In the genomic region with DNA sequence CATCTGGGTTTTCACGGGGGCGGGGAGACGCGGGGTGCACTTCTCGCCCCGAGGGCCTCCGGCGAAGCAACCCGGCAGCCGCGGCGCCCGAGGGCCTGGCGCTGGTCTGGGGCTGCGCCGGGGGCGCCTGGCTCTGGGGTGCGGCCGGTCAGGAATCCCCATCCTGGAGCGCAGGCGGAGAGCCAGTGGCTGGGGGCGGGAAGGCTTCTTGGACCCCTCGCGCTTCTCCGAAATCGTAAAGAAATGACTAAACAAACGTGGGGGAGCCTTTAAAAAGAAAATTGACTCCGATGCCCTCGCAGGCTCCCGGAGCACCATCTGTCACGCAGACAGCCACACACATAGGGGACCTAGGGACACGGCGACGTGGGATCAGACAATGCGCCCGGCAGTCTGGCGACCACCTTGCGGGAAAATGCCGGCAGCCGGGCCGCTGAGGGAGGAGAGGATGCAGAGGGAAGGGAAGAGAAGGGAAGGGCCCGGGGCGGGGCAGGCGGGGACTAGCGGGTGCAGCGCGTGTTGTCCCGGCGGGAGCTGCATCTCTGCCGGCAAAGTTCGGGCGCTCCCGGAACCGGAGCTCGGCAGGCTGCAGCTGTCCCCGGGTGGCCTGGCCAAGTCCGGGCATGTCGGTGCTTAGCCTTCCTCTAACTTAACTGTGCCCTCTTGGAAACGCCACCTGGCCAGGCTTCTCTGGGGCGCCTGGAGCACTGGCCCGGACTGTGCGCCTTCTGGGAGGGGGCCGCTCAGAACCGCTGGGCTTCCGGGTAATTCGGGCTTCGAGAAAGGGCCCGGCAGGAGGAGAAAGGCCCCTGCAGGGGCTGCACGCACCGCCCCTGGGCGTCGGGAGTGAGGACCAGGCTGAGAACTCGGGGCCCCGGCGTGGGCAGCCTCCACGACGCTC, we compare ENCODE assay signal across 1 cellular context.
TF ChIP-seq lines count a peak whose summit lies in the region.

No MANE protein-coding gene starts in this region.

TF ChIP-seq in SK-N-SH, 30 proteins besides CTCF, POLR2A, EP300 and RAD21 (continued from another document):
- TF ChIP-seq, protein P1, sequence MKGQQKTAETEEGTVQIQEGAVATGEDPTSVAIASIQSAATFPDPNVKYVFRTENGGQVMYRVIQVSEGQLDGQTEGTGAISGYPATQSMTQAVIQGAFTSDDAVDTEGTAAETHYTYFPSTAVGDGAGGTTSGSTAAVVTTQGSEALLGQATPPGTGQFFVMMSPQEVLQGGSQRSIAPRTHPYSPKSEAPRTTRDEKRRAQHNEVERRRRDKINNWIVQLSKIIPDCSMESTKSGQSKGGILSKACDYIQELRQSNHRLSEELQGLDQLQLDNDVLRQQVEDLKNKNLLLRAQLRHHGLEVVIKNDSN (IDR thresholded peaks at IDR 0.05; ENCODE audit: borderline replicate concordance, low read depth), result no peak
- TF ChIP-seq TAF1 (IDR thresholded peaks at IDR 0.05; ENCODE audit: borderline replicate concordance, low read depth, low read length) (no peak), MXI1 (IDR thresholded peaks at IDR 0.05; ENCODE audit: low read depth, low read length) (no peak), RFX5 (IDR thresholded peaks at IDR 0.05; ENCODE audit: low read length) (no peak), TCF12 (IDR thresholded peaks at IDR 0.05) (no peak), GATA2 (CRISPR knock-in tag; IDR thresholded peaks at IDR 0.05) (no peak), FOXJ3 (CRISPR knock-in tag; IDR thresholded peaks at IDR 0.05) (no peak)
TF ChIP-seq in SK-N-SH: peak in this region for 0.
